19 cellular contexts compared by ENCODE assay signal in the genomic region with DNA sequence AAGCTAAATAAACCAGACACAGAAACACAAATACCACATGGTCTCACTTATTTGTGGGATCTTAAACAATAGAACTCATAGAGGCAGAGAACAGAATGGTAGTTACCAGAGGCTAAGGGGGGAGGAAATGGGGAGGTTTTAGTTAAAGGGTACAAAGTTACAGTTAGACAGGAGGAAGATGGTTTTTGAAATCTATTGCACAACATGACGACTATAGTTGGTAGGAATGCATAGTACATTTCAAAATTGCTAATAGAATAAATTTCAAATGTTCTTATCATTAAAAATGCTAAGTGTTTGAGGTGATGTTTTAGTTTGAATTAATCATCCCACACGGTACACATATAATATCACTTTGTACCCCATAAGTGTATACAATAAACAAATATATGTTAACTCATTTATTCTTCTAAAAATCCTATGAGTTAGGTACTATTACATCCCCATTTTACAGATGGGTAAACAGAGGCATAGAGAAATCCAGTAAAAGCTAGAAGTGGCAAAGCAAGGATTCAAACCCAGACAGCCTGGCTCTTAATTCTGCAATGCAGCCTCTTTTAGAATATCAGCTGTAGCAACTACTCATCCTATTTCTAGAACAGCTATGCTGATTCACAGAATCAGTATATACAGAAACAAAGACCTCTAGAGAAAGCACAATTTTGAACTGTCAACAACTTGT.
"Had no signal": no experiment of that assay in that cellular context is flagged by ENCODE, and none has a peak within 500 bp of the region (broad histone marks: within the 10 kb centered on the region; RNA-seq: fewer than 3 reads in every experiment).

No MANE protein-coding gene starts in this region.

- H3K9ac ChIP-seq: parathyroid adenoma had no signal

- H3K79me2 ChIP-seq: hepatocyte, parathyroid adenoma had no signal

- DNase-seq: effector memory CD4-positive, alpha-beta T cell; glutamatergic neuron; kidney; left colon; mammary epithelial cell; naive thymus-derived CD4-positive, alpha-beta T cell; nephron progenitor cell; stimulated activated CD4-positive, alpha-beta T cell treated with anti-CD3 and anti-CD28 coated beads, Interleukin-4, amount 100 ng/mL, for 1 hour; stimulated activated CD8-positive, alpha-beta memory T cell treated with anti-CD3 and anti-CD28 coated beads, Interleukin-4, amount 100 ng/mL, for 48 hours; stimulated activated naive CD8-positive, alpha-beta T cell treated with anti-CD3 and anti-CD28 coated beads, Interleukin-15, Interleukin-2, amounts not matched to agents 100 U/mL and 50 U/mL, for 24 hours; thyroid gland had no signal

- H3K4me3 ChIP-seq: gastroesophageal sphincter, hepatocyte, smooth muscle cell, suprapubic skin, thyroid gland had no signal

- H2AFZ ChIP-seq: hepatocyte, parathyroid adenoma had no signal

- H3K9me3 ChIP-seq: suprapubic skin, thyroid gland had no signal

- FAIRE-seq: kidney, urothelium cell line had no signal

- ATAC-seq: esophagus mucosa; gastroesophageal sphincter; left colon; naive thymus-derived CD4-positive, alpha-beta T cell; stimulated activated effector memory CD8-positive, alpha-beta T cell treated with anti-CD3 and anti-CD28 coated beads, Interleukin-12 subunit alpha, Interleukin-12 subunit beta, amount 100 ng/mL, for 72 hours; stimulated activated naive CD8-positive, alpha-beta T cell treated with anti-CD3 and anti-CD28 coated beads, Interleukin-15, Interleukin-2, amounts not matched to agents 100 U/mL and 50 U/mL, for 24 hours had no signal

- H3K4me1 ChIP-seq: parathyroid adenoma, suprapubic skin, thyroid gland had no signal

- H3K27me3 ChIP-seq: gastroesophageal sphincter, hepatocyte, suprapubic skin, thyroid gland had no signal

- H3K4me2 ChIP-seq: hepatocyte, smooth muscle cell had no signal

- H3K27ac ChIP-seq: gastroesophageal sphincter, hepatocyte, parathyroid adenoma, suprapubic skin, thyroid gland had no signal

- H3K36me3 ChIP-seq: gastroesophageal sphincter, thyroid gland had no signal
